Comparison of ENCODE assay signal across 11 cellular contexts in the genomic region with DNA sequence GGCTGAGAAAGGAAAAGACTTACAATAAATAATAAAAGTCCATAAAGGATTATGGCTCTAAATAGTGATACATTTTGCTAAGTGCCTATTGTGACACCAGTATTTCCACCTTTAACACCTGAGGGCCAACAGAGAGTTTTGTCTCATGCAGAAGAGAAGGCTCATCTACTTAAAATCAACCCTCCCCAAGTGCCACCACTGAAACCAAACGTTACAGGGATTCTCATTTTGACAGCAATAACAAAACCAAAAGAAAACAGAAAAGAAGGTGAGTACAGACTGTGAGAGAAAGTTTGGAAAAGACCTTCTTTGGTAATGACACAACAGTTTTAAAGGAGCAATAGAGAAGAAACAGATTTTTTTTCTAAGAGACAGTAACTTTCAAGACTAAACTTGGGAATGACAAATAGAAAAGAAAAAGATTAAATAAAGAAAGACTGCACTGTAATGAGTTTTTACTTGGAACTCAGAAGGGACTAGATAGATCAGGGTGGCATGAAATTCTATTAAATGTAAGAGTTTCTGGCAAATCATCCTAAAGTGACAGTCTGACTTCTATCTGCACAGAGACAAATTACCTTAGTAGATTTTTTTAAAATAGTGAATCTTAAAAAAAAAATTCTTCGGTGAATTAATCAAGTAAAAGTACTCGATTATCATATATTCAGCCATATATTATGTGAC.
DNase-seq lines count a peak whose midpoint lies in the region; ATAC-seq and TF ChIP-seq lines count a peak whose summit lies in the region.
"Had no signal": no experiment of that assay in that cellular context is flagged by ENCODE, and none has a peak within 500 bp of the region (broad histone marks: within the 10 kb centered on the region; RNA-seq: fewer than 3 reads in every experiment).

No MANE protein-coding gene starts in this region.

- no peaks in the 10 kb centered on the region for H3K4me1 ChIP-seq in Peyer's patch

- no peak overlapping the region for H3K4me3 ChIP-seq in Peyer's patch

- peaks cover 75% of the 10 kb centered on the region for H3K36me3 Mint-ChIP-seq in activated T-helper 2 cell treated with anti-CD3 and anti-CD28 coated beads, Interferon-gamma antibody, Interleukin-2, Interleukin-4, amounts not matched to agents 10 μg/mL and 5 μg/mL and 100 μg/mL, durations not matched to agents 14 hours and 24 hours and 36 hours (ENCODE audit: low read depth)

- TF ChIP-seq POLR2A in Peyer's patch (IDR thresholded peaks at IDR 0.05) = no peak

- H3K27me3 Mint-ChIP-seq in activated T-helper 2 cell treated with anti-CD3 and anti-CD28 coated beads, Interferon-gamma antibody, Interleukin-2, Interleukin-4, amounts not matched to agents 10 μg/mL and 5 μg/mL and 100 μg/mL, durations not matched to agents 14 hours and 24 hours and 36 hours (ENCODE audit: low read depth) = no peaks in the 10 kb centered on the region

- peak overlapping the region; percentile 84 for H3K27ac Mint-ChIP-seq in activated T-helper 2 cell treated with anti-CD3 and anti-CD28 coated beads, Interferon-gamma antibody, Interleukin-2, Interleukin-4, amounts not matched to agents 10 μg/mL and 5 μg/mL and 100 μg/mL, durations not matched to agents 14 hours and 24 hours and 36 hours

- peak overlapping the region; percentile 15 for H3K4me3 Mint-ChIP-seq in activated T-helper 2 cell treated with anti-CD3 and anti-CD28 coated beads, Interferon-gamma antibody, Interleukin-2, Interleukin-4, amounts not matched to agents 10 μg/mL and 5 μg/mL and 100 μg/mL, durations not matched to agents 14 hours and 24 hours and 36 hours (ENCODE audit: low read depth)
- H3K4me3 Mint-ChIP-seq: neural crest cell had no signal

- peak; percentile 75 for ATAC-seq in GM18502 (IDR thresholded peaks at IDR 0.05; ENCODE audit: poor library complexity, unreplicated experiment)
- ATAC-seq in GM19467 (IDR thresholded peaks at IDR 0.05; ENCODE audit: unreplicated experiment) = peak; percentile 65
- ATAC-seq in HG03095 (IDR thresholded peaks at IDR 0.05; ENCODE audit: unreplicated experiment) = peak; percentile 64
- ATAC-seq: SK-N-SH treated with all-trans-retinoic acid at 6 μM for 48 hours had no signal

- no peak for TF ChIP-seq CTCF in Peyer's patch (IDR thresholded peaks at IDR 0.05)

- peaks cover 0 to 9% (median 0%) of the 10 kb centered on the region in 3 donors for H3K36me3 ChIP-seq in Peyer's patch

- no peak overlapping the region for H3K27ac ChIP-seq in Peyer's patch

- H3K9me3 ChIP-seq in Peyer's patch = no peaks in the 10 kb centered on the region

- intact Hi-C loops in activated T-helper 2 cell treated with anti-CD3 and anti-CD28 coated beads, Interferon-gamma antibody, Interleukin-2, Interleukin-4, amounts not matched to agents 10 μg/mL and 5 μg/mL and 100 μg/mL, durations not matched to agents 14 hours and 24 hours and 36 hours (cut with micrococcal nuclease) = loop anchor here (1.0 to 5.0 kb wide), 7 partner anchors 14 to 347 kb away; a partner anchor contains a TSS

- H3K4me1 Mint-ChIP-seq in activated T-helper 2 cell treated with anti-CD3 and anti-CD28 coated beads, Interferon-gamma antibody, Interleukin-2, Interleukin-4, amounts not matched to agents 10 μg/mL and 5 μg/mL and 100 μg/mL, durations not matched to agents 14 hours and 24 hours and 36 hours (ENCODE audit: low read depth) = peaks cover 53% of the 10 kb centered on the region

- H3K9me3 Mint-ChIP-seq in activated T-helper 2 cell treated with anti-CD3 and anti-CD28 coated beads, Interferon-gamma antibody, Interleukin-2, Interleukin-4, amounts not matched to agents 10 μg/mL and 5 μg/mL and 100 μg/mL, durations not matched to agents 14 hours and 24 hours and 36 hours = peaks cover 3% of the 10 kb centered on the region
- H3K9me3 Mint-ChIP-seq: neural crest cell had no signal

- no peaks in the 10 kb centered on the region for H3K27me3 ChIP-seq in Peyer's patch

- peak; percentile 28 for DNase-seq in activated T-helper 2 cell treated with anti-CD3 and anti-CD28 coated beads, Interferon-gamma antibody, Interleukin-2, Interleukin-4, amounts not matched to agents 10 μg/mL and 5 μg/mL and 100 μg/mL, durations not matched to agents 14 hours and 24 hours and 36 hours (ENCODE audit: low spot score)
- no peak for DNase-seq in NCI-H2081 treated with DMSO at 0.1 percent for 48 hours (lab: John Stamatoyannopoulos, UW)
- DNase-seq in NK-92 (lab: John Stamatoyannopoulos, UW; ENCODE audit: unreplicated experiment) = no peak
- DNase-seq in NCI-H2171 (lab: John Stamatoyannopoulos, UW) = no peak
- no peak for DNase-seq in Peyer's patch
- DNase-seq: amniotic stem cell had no signal
